29 cellular contexts compared by ENCODE assay signal in the genomic region with DNA sequence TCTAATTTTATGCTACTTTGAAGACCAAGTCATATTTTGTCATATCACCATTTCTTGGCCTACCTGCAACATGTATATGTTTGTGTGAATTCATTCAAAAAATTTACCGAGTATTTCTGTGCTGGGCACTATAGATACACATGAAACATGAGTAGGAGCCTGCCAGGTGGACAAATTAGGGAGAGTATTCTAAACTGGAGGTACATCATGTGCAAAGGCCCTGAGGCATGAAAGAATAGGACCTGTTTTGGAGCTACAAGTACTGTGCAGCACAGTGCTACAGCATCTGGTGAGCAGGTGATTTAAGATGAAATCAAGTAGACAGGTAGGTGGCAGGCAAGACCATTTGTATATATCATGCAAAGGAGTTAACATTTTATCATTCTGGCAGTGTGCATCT.
"Had no signal": no experiment of that assay in that cellular context is flagged by ENCODE, and none has a peak within 500 bp of the region (broad histone marks: within the 10 kb centered on the region; RNA-seq: fewer than 3 reads in every experiment).

No MANE protein-coding gene starts in this region.

- H3K4me3 Mint-ChIP-seq: stimulated activated effector memory CD8-positive, alpha-beta T cell treated with anti-CD3 and anti-CD28 coated beads, Interleukin-12 subunit alpha, Interleukin-12 subunit beta, amount 100 ng/mL, for 72 hours; stimulated activated memory B cell treated with anti-CD40 and anti-IgM and Interleukin-4, amounts not matched to agents 10 μg/mL and 1 μg/mL and 100 μg/mL, for 72 hours; stimulated activated naive B cell treated with anti-CD40 and anti-IgM and Interleukin-4, amounts not matched to agents 10 μg/mL and 1 μg/mL and 100 μg/mL, for 72 hours; stimulated activated naive CD8-positive, alpha-beta T cell treated with anti-CD3 and anti-CD28 coated beads, Interleukin-15, amount 100 ng/mL, for 72 hours; stimulated activated naive CD8-positive, alpha-beta T cell treated with anti-CD3 and anti-CD28 coated beads, Interleukin-15, Interleukin-2, amounts not matched to agents 100 ng/mL and 50 ng/mL, for 24 hours; type B pancreatic cell had no signal

- H3K27ac ChIP-seq: stomach, suprapubic skin, testis, thoracic aorta, thyroid gland, tibial artery, tibial nerve, transverse colon, upper lobe of left lung, upper lobe of right lung, uterus, vagina had no signal

- H3K27me3 Mint-ChIP-seq: stimulated activated memory B cell treated with anti-CD40 and anti-IgM and Interleukin-4, amounts not matched to agents 10 μg/mL and 1 μg/mL and 100 μg/mL, for 72 hours; stimulated activated naive CD8-positive, alpha-beta T cell treated with anti-CD3 and anti-CD28 coated beads, Interleukin-15, amount 100 ng/mL, for 72 hours had no signal

- ATAC-seq: stimulated activated effector memory CD8-positive, alpha-beta T cell treated with anti-CD3 and anti-CD28 coated beads, Interleukin-12 subunit alpha, Interleukin-12 subunit beta, amount 100 ng/mL, for 72 hours; stimulated activated memory B cell treated with anti-CD40 and anti-IgM and Interleukin-4, amounts not matched to agents 10 μg/mL and 1 μg/mL and 100 μg/mL, for 72 hours; stimulated activated naive B cell treated with anti-CD40 and anti-IgM and Interleukin-4, amounts not matched to agents 10 μg/mL and 1 μg/mL and 100 μg/mL, for 72 hours; stimulated activated naive CD8-positive, alpha-beta T cell treated with anti-CD3 and anti-CD28 coated beads, Interleukin-15, amount 100 ng/mL, for 72 hours; stimulated activated naive CD8-positive, alpha-beta T cell treated with anti-CD3 and anti-CD28 coated beads, Interleukin-15, Interleukin-2, amounts not matched to agents 100 U/mL and 50 U/mL, for 24 hours; upper lobe of right lung had no signal

- H3K27ac Mint-ChIP-seq: stimulated activated effector memory CD8-positive, alpha-beta T cell treated with anti-CD3 and anti-CD28 coated beads, Interleukin-12 subunit alpha, Interleukin-12 subunit beta, amount 100 ng/mL, for 72 hours; stimulated activated memory B cell treated with anti-CD40 and anti-IgM and Interleukin-4, amounts not matched to agents 10 μg/mL and 1 μg/mL and 100 μg/mL, for 72 hours; stimulated activated naive B cell treated with anti-CD40 and anti-IgM and Interleukin-4, amounts not matched to agents 10 μg/mL and 1 μg/mL and 100 μg/mL, for 72 hours; stimulated activated naive CD8-positive, alpha-beta T cell treated with anti-CD3 and anti-CD28 coated beads, Interleukin-15, amount 100 ng/mL, for 72 hours; stimulated activated naive CD8-positive, alpha-beta T cell treated with anti-CD3 and anti-CD28 coated beads, Interleukin-15, Interleukin-2, amounts not matched to agents 100 ng/mL and 50 ng/mL, for 24 hours; type B pancreatic cell had no signal

- H3K27me3 ChIP-seq: stomach, suprapubic skin, testis, thyroid gland, tibial artery, tibial nerve, upper lobe of left lung, upper lobe of right lung, uterus, vagina had no signal

- H3K4me3 ChIP-seq: stomach, suprapubic skin, testis, thoracic aorta, thyroid gland, tibial artery, tibial nerve, transverse colon, upper lobe of left lung, upper lobe of right lung, uterus, vagina had no signal

- DNase-seq: stimulated activated CD4-positive, alpha-beta T cell treated with anti-CD3 and anti-CD28 coated beads, Interleukin-2, amount 100 ng/mL, for 48 hours; stimulated activated CD4-positive, alpha-beta T cell treated with anti-CD3 and anti-CD28 coated beads, Interleukin-4, amount 100 ng/mL, for 1 hour; stimulated activated CD4-positive, alpha-beta T cell treated with anti-CD3 and anti-CD28 coated beads, Interleukin-4, amount 100 ng/mL, for 24 hours; stimulated activated CD4-positive, alpha-beta T cell treated with anti-CD3 and anti-CD28 coated beads, Interleukin-4, amount 100 ng/mL, for 4 hours; stimulated activated CD8-positive, alpha-beta memory T cell treated with anti-CD3 and anti-CD28 coated beads, Interleukin-4, amount 100 ng/mL, for 48 hours; stimulated activated naive B cell treated with anti-CD40 and anti-IgM and Interleukin-4, amounts not matched to agents 10 μg/mL and 1 μg/mL and 100 μg/mL, for 72 hours; stimulated activated naive CD4-positive, alpha-beta T cell; stimulated activated naive CD4-positive, alpha-beta T cell treated with Interleukin-2 at 50 U/mL for 16 hours; stimulated activated naive CD8-positive, alpha-beta T cell treated with anti-CD3 and anti-CD28 coated beads, Interleukin-15, amount 100 ng/mL, for 72 hours; stimulated activated naive CD8-positive, alpha-beta T cell treated with anti-CD3 and anti-CD28 coated beads, Interleukin-15, Interleukin-2, amounts not matched to agents 100 U/mL and 50 U/mL, for 24 hours; stomach; substantia nigra; testis; thyroid gland; tibial artery; transverse colon; trophoblast cell; upper lobe of left lung; upper lobe of right lung; uterus had no signal

- H3K9me3 Mint-ChIP-seq: stimulated activated effector memory CD8-positive, alpha-beta T cell treated with anti-CD3 and anti-CD28 coated beads, Interleukin-12 subunit alpha, Interleukin-12 subunit beta, amount 100 ng/mL, for 72 hours; stimulated activated memory B cell treated with anti-CD40 and anti-IgM and Interleukin-4, amounts not matched to agents 10 μg/mL and 1 μg/mL and 100 μg/mL, for 72 hours; stimulated activated naive CD8-positive, alpha-beta T cell treated with anti-CD3 and anti-CD28 coated beads, Interleukin-15, amount 100 ng/mL, for 72 hours; stimulated activated naive CD8-positive, alpha-beta T cell treated with anti-CD3 and anti-CD28 coated beads, Interleukin-15, Interleukin-2, amounts not matched to agents 100 ng/mL and 50 ng/mL, for 24 hours had no signal

- H3K36me3 Mint-ChIP-seq: stimulated activated effector memory CD8-positive, alpha-beta T cell treated with anti-CD3 and anti-CD28 coated beads, Interleukin-12 subunit alpha, Interleukin-12 subunit beta, amount 100 ng/mL, for 72 hours; stimulated activated memory B cell treated with anti-CD40 and anti-IgM and Interleukin-4, amounts not matched to agents 10 μg/mL and 1 μg/mL and 100 μg/mL, for 72 hours; stimulated activated naive B cell treated with anti-CD40 and anti-IgM and Interleukin-4, amounts not matched to agents 10 μg/mL and 1 μg/mL and 100 μg/mL, for 72 hours; type B pancreatic cell had no signal

- FAIRE-seq: urothelium cell line had no signal

- H3K9me3 ChIP-seq: suprapubic skin, testis, thoracic aorta, thyroid gland, tibial artery, transverse colon, upper lobe of left lung, upper lobe of right lung, uterus, vagina had no signal

- H3K4me1 ChIP-seq: stomach, suprapubic skin, testis, thyroid gland, tibial artery, tibial nerve, transverse colon, upper lobe of left lung, upper lobe of right lung, uterus, vagina had no signal

- H3K4me1 Mint-ChIP-seq: stimulated activated effector memory CD8-positive, alpha-beta T cell treated with anti-CD3 and anti-CD28 coated beads, Interleukin-12 subunit alpha, Interleukin-12 subunit beta, amount 100 ng/mL, for 72 hours; stimulated activated memory B cell treated with anti-CD40 and anti-IgM and Interleukin-4, amounts not matched to agents 10 μg/mL and 1 μg/mL and 100 μg/mL, for 72 hours; stimulated activated naive B cell treated with anti-CD40 and anti-IgM and Interleukin-4, amounts not matched to agents 10 μg/mL and 1 μg/mL and 100 μg/mL, for 72 hours; stimulated activated naive CD8-positive, alpha-beta T cell treated with anti-CD3 and anti-CD28 coated beads, Interleukin-15, amount 100 ng/mL, for 72 hours had no signal

- H3K36me3 ChIP-seq: stomach, suprapubic skin, thoracic aorta, thyroid gland, tibial artery, tibial nerve, transverse colon, upper lobe of left lung, upper lobe of right lung, uterus, vagina had no signal
